In genomic region chr9:126219717-126220116, GRCh38 we compare ENCODE assay signal across 19 cellular contexts.
"Had no signal": no experiment of that assay in that cellular context is flagged by ENCODE, and none has a peak within 500 bp of the region (broad histone marks: within the 10 kb centered on the region; RNA-seq: fewer than 3 reads in every experiment).

No MANE protein-coding gene starts in this region.

- H3K27ac ChIP-seq: ascending aorta, breast epithelium, parathyroid adenoma, tibial nerve, uterus had no signal

- H3K9me3 Mint-ChIP-seq: activated CD4-positive, alpha-beta T cell treated with anti-CD3 and anti-CD28 coated beads, Interleukin-2, amount 10 ng/mL, durations not matched to agents 7 days and 5 days; activated naive CD8-positive, alpha-beta T cell treated with anti-CD3 and anti-CD28 coated beads, Interleukin-2, amount 50 U/mL, for 24 hours had no signal

- H3K79me2 ChIP-seq: parathyroid adenoma had no signal

- H3K27me3 ChIP-seq: ascending aorta had no signal

- H3K4me1 ChIP-seq: ascending aorta, breast epithelium, parathyroid adenoma, tibial nerve, uterus had no signal

- H3K4me3 ChIP-seq: ascending aorta, breast epithelium, lung, tibial nerve, uterus had no signal

- H3K4me3 Mint-ChIP-seq: activated B cell treated with CpG ODN at 0.5 μM for 24 hours; activated CD4-positive, alpha-beta T cell treated with anti-CD3 and anti-CD28 coated beads, Interleukin-2, amount 10 ng/mL, durations not matched to agents 7 days and 5 days; activated naive CD4-positive, alpha-beta T cell treated with anti-CD3 and anti-CD28 coated beads for 36 hours; activated naive CD8-positive, alpha-beta T cell treated with anti-CD3 and anti-CD28 coated beads, Interleukin-2, amount 50 U/mL, for 24 hours; activated T-helper 17 cell treated with anti-CD3 and anti-CD28 coated beads, Interleukin-2, amount 50 U/mL, for 72 hours; dendritic cell treated with granulocyte-macrophage colony-stimulating factor and Interleukin-4, amounts not matched to agents 40 ng/mL and 50 ng/mL, for 4 days; T-helper 17 cell had no signal

- H3K4me1 Mint-ChIP-seq: activated B cell treated with CpG ODN at 0.5 μM for 24 hours; activated CD4-positive, alpha-beta T cell treated with anti-CD3 and anti-CD28 coated beads, Interleukin-2, amount 10 ng/mL, durations not matched to agents 7 days and 5 days; activated naive CD8-positive, alpha-beta T cell treated with anti-CD3 and anti-CD28 coated beads, Interleukin-2, amount 50 U/mL, for 24 hours; activated T-helper 17 cell treated with anti-CD3 and anti-CD28 coated beads, Interleukin-2, amount 50 U/mL, for 72 hours had no signal

- H2AFZ ChIP-seq: parathyroid adenoma had no signal

- H3K36me3 ChIP-seq: ascending aorta, breast epithelium, tibial nerve, uterus had no signal

- DNase-seq: activated B cell treated with CpG ODN at 0.5 μM for 24 hours; activated CD4-positive, alpha-beta T cell treated with anti-CD3 and anti-CD28 coated beads, Interleukin-2, amount 10 ng/mL, durations not matched to agents 7 days and 5 days; activated naive CD4-positive, alpha-beta T cell treated with anti-CD3 and anti-CD28 coated beads for 36 hours; activated naive CD8-positive, alpha-beta T cell treated with anti-CD3 and anti-CD28 coated beads, Interleukin-2, amount 50 U/mL, for 24 hours; effector memory CD4-positive, alpha-beta T cell; foreskin melanocyte; left cardiac atrium; stimulated activated CD4-positive, alpha-beta T cell treated with anti-CD3 and anti-CD28 coated beads, Interleukin-4, amount 100 ng/mL, for 24 hours; stimulated activated naive CD4-positive, alpha-beta T cell treated with Interleukin-2 at 50 U/mL for 16 hours; substantia nigra; T-helper 17 cell; uterus had no signal

- ATAC-seq: activated naive CD8-positive, alpha-beta T cell treated with anti-CD3 and anti-CD28 coated beads, Interleukin-2, amount 50 U/mL, for 24 hours; activated T-helper 17 cell treated with anti-CD3 and anti-CD28 coated beads, Interleukin-2, amount 50 U/mL, for 72 hours; left cardiac atrium; T-helper 17 cell had no signal

- H3K27ac Mint-ChIP-seq: activated B cell treated with CpG ODN at 0.5 μM for 24 hours; activated CD4-positive, alpha-beta T cell treated with anti-CD3 and anti-CD28 coated beads, Interleukin-2, amount 10 ng/mL, durations not matched to agents 7 days and 5 days; activated naive CD4-positive, alpha-beta T cell treated with anti-CD3 and anti-CD28 coated beads for 36 hours; activated naive CD8-positive, alpha-beta T cell treated with anti-CD3 and anti-CD28 coated beads, Interleukin-2, amount 50 U/mL, for 24 hours; activated T-helper 17 cell treated with anti-CD3 and anti-CD28 coated beads, Interleukin-2, amount 50 U/mL, for 72 hours; dendritic cell treated with granulocyte-macrophage colony-stimulating factor and Interleukin-4, amounts not matched to agents 40 ng/mL and 50 ng/mL, for 4 days; T-helper 17 cell had no signal
